ENCODE assay signal across 8 cellular contexts in the genomic region with DNA sequence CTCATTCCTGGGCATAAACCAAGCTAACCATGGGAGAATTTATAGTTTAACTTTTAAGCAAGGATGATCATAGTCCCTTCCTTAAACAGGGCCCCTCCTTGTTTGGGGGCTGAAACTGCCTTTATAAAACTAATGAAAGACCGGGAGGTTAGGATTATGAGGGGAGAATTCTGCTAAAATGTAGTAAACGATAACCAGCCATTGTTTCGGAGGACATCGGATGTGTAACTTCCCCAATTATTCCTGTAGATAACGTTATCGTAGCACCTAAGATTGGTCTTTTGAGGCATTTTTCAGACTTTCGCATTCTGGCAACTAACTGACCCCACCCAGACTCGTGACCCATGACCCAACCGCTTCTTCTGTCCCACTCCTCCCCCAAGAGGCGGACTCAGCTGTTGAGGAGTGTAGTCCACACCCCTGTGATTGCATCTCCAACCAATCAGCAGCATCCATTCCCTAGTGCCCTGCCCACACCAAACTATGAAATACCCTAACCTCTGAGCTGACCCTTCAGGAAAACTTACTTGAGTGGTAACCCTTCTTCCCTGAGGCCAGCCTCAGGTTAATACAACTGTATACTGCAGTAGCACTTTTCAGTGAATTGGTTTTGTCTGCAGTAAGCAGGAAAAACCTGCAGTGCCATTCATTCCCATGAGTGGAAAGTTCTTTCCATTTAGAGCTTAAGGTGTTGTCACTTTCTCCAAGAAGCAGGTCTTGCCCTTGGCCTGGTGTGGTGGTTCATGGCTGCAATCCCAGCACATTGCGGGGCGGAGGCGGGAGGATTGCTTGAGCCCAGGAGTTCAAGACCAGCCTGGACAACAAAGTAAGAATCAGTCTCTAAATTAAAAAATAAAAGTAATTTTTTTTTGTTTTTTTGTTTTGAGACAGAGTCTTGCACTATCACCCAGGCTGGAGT. TPM values are rescaled to one million over a fixed set of nuclear protein-coding genes. Genes with fewer than 3 reads are reported as not detected.
DNase-seq lines count a peak whose midpoint lies in the region; ATAC-seq and TF ChIP-seq lines count a peak whose summit lies in the region.

No MANE protein-coding gene starts in this region.

- TF ChIP-seq CTCF in ascending aorta (IDR thresholded peaks at IDR 0.05) = no peak
- no peak for TF ChIP-seq CTCF in retinal pigment epithelial cell (conservative IDR thresholded peaks at IDR 0.05; ENCODE audit: low read depth, low read length)

- H3K36me3 ChIP-seq in ascending aorta = peaks cover 22 to 23% of the 10 kb centered on the region in 2 donors

- peaks cover 10 to 18% of the 10 kb centered on the region in 2 donors for H3K4me1 ChIP-seq in ascending aorta

- H3K4me3 ChIP-seq in ascending aorta (peak overlapping the region; percentile 92 to 98), retinal pigment epithelial cell (ENCODE audit: low read length) (peak overlapping the region; percentile 100)

- H3K27me3 ChIP-seq in ascending aorta = no peaks in the 10 kb centered on the region

- H3K9me3 ChIP-seq in ascending aorta = no peaks in the 10 kb centered on the region

- DNase-seq in DMS79 (lab: John Stamatoyannopoulos, UW) (peak; percentile 40), ascending aorta (ENCODE audit: low spot score in 2 of 2) (peak; percentile 80 to 91), hippocampal formation (lab: John Stamatoyannopoulos, UW) (peak; percentile 35 to 55), retinal pigment epithelial cell (ENCODE audit: low read depth) (peak; percentile 53), NCI-H2081 treated with DMSO at 0.1 percent for 48 hours (lab: John Stamatoyannopoulos, UW) (no peak)

- H3K27ac ChIP-seq in ascending aorta = peak overlapping the region; percentile 81 to 93

- TF ChIP-seq EP300 in Ishikawa (IDR thresholded peaks at IDR 0.05; ENCODE audit: borderline replicate concordance) = no peak

- ATAC-seq in GM21447 (IDR thresholded peaks at IDR 0.05; ENCODE audit: unreplicated experiment) (peak; percentile 42), SK-N-SH treated with all-trans-retinoic acid at 6 μM for 48 hours (peak; percentile 88)

- no peak for TF ChIP-seq RAD21 in Ishikawa (IDR thresholded peaks at IDR 0.05; ENCODE audit: low read depth)

- intact Hi-C loops in ascending aorta (cut with DNase I) = loop anchor here (1.0 to 10.0 kb wide), 4 partner anchors 14 to 672 kb away; a partner anchor contains a TSS

TF ChIP-seq in Ishikawa, 13 proteins besides CTCF, POLR2A, EP300 and RAD21:
- TF ChIP-seq CREB1 (IDR thresholded peaks at IDR 0.05; ENCODE audit: low read depth) (no peak), TEAD4 (IDR thresholded peaks at IDR 0.05) (no peak), TCF12 (IDR thresholded peaks at IDR 0.05; ENCODE audit: low read depth) (no peak)
- TF ChIP-seq, protein P1, sequence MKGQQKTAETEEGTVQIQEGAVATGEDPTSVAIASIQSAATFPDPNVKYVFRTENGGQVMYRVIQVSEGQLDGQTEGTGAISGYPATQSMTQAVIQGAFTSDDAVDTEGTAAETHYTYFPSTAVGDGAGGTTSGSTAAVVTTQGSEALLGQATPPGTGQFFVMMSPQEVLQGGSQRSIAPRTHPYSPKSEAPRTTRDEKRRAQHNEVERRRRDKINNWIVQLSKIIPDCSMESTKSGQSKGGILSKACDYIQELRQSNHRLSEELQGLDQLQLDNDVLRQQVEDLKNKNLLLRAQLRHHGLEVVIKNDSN (IDR thresholded peaks at IDR 0.05) = peak; percentile 51

TF ChIP-seq in SK-N-SH treated with all-trans-retinoic acid at 6 μM for 48 hours, 23 proteins besides CTCF, POLR2A, EP300 and RAD21:
- TF ChIP-seq RARB (CRISPR knock-in tag; IDR thresholded peaks at IDR 0.05) (no peak), ZC3H10 (CRISPR knock-in tag; IDR thresholded peaks at IDR 0.05) (no peak), ZNF565 (CRISPR knock-in tag; conservative IDR thresholded peaks at IDR 0.05; ENCODE audit: low read depth) (no peak), ZNF8 (CRISPR knock-in tag; IDR thresholded peaks at IDR 0.05) (no peak), CSDC2 (CRISPR knock-in tag; IDR thresholded peaks at IDR 0.05) (no peak), TOX (CRISPR knock-in tag; IDR thresholded peaks at IDR 0.05; ENCODE audit: borderline replicate concordance) (no peak), ISL1 (CRISPR knock-in tag; IDR thresholded peaks at IDR 0.05) (no peak), OSR1 (CRISPR knock-in tag; IDR thresholded peaks at IDR 0.05) (no peak)
- TF ChIP-seq, protein P2, sequence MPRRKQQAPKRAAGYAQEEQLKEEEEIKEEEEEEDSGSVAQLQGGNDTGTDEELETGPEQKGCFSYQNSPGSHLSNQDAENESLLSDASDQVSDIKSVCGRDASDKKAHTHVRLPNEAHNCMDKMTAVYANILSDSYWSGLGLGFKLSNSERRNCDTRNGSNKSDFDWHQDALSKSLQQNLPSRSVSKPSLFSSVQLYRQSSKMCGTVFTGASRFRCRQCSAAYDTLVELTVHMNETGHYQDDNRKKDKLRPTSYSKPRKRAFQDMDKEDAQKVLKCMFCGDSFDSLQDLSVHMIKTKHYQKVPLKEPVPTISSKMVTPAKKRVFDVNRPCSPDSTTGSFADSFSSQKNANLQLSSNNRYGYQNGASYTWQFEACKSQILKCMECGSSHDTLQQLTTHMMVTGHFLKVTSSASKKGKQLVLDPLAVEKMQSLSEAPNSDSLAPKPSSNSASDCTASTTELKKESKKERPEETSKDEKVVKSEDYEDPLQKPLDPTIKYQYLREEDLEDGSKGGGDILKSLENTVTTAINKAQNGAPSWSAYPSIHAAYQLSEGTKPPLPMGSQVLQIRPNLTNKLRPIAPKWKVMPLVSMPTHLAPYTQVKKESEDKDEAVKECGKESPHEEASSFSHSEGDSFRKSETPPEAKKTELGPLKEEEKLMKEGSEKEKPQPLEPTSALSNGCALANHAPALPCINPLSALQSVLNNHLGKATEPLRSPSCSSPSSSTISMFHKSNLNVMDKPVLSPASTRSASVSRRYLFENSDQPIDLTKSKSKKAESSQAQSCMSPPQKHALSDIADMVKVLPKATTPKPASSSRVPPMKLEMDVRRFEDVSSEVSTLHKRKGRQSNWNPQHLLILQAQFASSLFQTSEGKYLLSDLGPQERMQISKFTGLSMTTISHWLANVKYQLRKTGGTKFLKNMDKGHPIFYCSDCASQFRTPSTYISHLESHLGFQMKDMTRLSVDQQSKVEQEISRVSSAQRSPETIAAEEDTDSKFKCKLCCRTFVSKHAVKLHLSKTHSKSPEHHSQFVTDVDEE (CRISPR knock-in tag; IDR thresholded peaks at IDR 0.05) = no peak
- TF ChIP-seq, protein P3, sequence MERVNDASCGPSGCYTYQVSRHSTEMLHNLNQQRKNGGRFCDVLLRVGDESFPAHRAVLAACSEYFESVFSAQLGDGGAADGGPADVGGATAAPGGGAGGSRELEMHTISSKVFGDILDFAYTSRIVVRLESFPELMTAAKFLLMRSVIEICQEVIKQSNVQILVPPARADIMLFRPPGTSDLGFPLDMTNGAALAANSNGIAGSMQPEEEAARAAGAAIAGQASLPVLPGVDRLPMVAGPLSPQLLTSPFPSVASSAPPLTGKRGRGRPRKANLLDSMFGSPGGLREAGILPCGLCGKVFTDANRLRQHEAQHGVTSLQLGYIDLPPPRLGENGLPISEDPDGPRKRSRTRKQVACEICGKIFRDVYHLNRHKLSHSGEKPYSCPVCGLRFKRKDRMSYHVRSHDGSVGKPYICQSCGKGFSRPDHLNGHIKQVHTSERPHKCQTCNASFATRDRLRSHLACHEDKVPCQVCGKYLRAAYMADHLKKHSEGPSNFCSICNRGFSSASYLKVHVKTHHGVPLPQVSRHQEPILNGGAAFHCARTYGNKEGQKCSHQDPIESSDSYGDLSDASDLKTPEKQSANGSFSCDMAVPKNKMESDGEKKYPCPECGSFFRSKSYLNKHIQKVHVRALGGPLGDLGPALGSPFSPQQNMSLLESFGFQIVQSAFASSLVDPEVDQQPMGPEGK (CRISPR knock-in tag; IDR thresholded peaks at IDR 0.05; ENCODE audit: borderline replicate concordance) = no peak
- TF ChIP-seq, protein P4, sequence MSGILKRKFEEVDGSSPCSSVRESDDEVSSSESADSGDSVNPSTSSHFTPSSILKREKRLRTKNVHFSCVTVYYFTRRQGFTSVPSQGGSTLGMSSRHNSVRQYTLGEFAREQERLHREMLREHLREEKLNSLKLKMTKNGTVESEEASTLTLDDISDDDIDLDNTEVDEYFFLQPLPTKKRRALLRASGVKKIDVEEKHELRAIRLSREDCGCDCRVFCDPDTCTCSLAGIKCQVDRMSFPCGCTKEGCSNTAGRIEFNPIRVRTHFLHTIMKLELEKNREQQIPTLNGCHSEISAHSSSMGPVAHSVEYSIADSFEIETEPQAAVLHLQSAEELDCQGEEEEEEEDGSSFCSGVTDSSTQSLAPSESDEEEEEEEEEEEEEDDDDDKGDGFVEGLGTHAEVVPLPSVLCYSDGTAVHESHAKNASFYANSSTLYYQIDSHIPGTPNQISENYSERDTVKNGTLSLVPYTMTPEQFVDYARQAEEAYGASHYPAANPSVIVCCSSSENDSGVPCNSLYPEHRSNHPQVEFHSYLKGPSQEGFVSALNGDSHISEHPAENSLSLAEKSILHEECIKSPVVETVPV (CRISPR knock-in tag; IDR thresholded peaks at IDR 0.05) = no peak

RNA-seq across cellular contexts. Expression of a gene that starts 0.8 kb away (rescaled TPM):
- total RNA-seq in ascending aorta = 14.3 TPM

RNA-seq across cellular contexts. Expression of a gene that starts 14.1 kb away (rescaled TPM):
- total RNA-seq in ascending aorta = 126 TPM

RNA-seq across cellular contexts. Expression of a gene that starts 39.2 kb away (rescaled TPM):
- not detected for total RNA-seq in ascending aorta
